20 cellular contexts compared by ENCODE assay signal in genomic region chr20:11926599-11926998, GRCh38.
"Had no signal": no experiment of that assay in that cellular context is flagged by ENCODE, and none has a peak within 500 bp of the region (broad histone marks: within the 10 kb centered on the region; RNA-seq: fewer than 3 reads in every experiment).

No MANE protein-coding gene starts in this region.

- H3K27me3 Mint-ChIP-seq: central memory CD8-positive, alpha-beta T cell; effector memory CD8-positive, alpha-beta T cell; natural killer cell treated with Interleukin-12 subunit alpha and Interleukin-12 subunit beta and Interleukin-15 and Interleukin-18, amount 100 ng/mL, for 72 hours; progenitor cell of endocrine pancreas had no signal

- H3K4me1 Mint-ChIP-seq: central memory CD8-positive, alpha-beta T cell; neural progenitor cell had no signal

- DNase-seq: effector memory CD8-positive, alpha-beta T cell; esophagus squamous epithelium; foreskin fibroblast; heart right ventricle; kidney glomerular epithelial cell; mammary epithelial cell; nucleus accumbens; ovary; right cardiac atrium; small intestine; stimulated activated CD4-positive, alpha-beta T cell treated with anti-CD3 and anti-CD28 coated beads, Interleukin-12 subunit alpha, Interleukin-12 subunit beta, amount 100 ng/mL, for 4 hours; stimulated activated naive CD4-positive, alpha-beta T cell; testis; upper lobe of right lung had no signal

- ATAC-seq: effector memory CD8-positive, alpha-beta T cell; heart right ventricle; left lobe of liver; natural killer cell treated with Interleukin-12 subunit alpha and Interleukin-12 subunit beta and Interleukin-15 and Interleukin-18, amount 100 ng/mL, for 72 hours; right cardiac atrium; upper lobe of right lung had no signal

- H3K4me3 Mint-ChIP-seq: central memory CD8-positive, alpha-beta T cell; effector memory CD8-positive, alpha-beta T cell; natural killer cell treated with Interleukin-12 subunit alpha and Interleukin-12 subunit beta and Interleukin-15 and Interleukin-18, amount 100 ng/mL, for 72 hours; neural progenitor cell had no signal

- H3K27ac ChIP-seq: esophagus squamous epithelium, heart right ventricle, ovary, testis, tibial nerve, upper lobe of right lung had no signal

- H3K9me3 Mint-ChIP-seq: neural progenitor cell had no signal

- H3K36me3 Mint-ChIP-seq: natural killer cell treated with Interleukin-12 subunit alpha and Interleukin-12 subunit beta and Interleukin-15 and Interleukin-18, amount 100 ng/mL, for 72 hours had no signal
